Comparison of ENCODE assay signal across 16 cellular contexts in the genomic region with DNA sequence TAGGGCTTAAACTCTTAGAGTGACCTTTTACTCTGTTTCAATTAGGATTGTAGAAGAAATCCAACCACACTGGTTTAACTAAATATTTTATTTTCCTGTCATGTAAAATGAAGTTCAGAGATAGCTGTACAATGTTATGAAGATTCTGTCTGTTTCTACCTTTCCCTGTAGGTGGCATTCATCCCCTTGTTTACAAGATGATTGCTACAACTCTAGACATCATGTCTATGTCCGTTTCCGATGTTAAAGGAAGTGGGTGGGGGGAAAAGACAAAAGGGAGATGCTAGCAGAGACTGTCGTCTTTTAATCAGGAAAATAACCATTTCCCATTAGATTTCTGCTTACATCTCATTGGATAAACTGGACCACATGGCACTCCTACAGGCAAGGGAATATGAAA. TPM values are rescaled to one million over a fixed set of nuclear protein-coding genes. Genes with fewer than 3 reads are reported as not detected.
A peak's percentile ranks its signal among the peaks of the same experiment; 100 is the strongest.
DNase-seq lines count a peak whose midpoint lies in the region; ATAC-seq and TF ChIP-seq lines count a peak whose summit lies in the region.
"Had no signal": no experiment of that assay in that cellular context is flagged by ENCODE, and none has a peak within 500 bp of the region (broad histone marks: within the 10 kb centered on the region; RNA-seq: fewer than 3 reads in every experiment).

No MANE protein-coding gene starts in this region.

- no peak overlapping the region for H3K4me3 Mint-ChIP-seq in immature natural killer cell
- H3K4me3 Mint-ChIP-seq: activated naive CD4-positive, alpha-beta T cell treated with anti-CD3 and anti-CD28 coated beads, Interleukin-2, amount 10 ng/mL, durations not matched to agents 7 days and 5 days; central memory CD8-positive, alpha-beta T cell had no signal

- ATAC-seq in psoas muscle (no peak), GM21576 (IDR thresholded peaks at IDR 0.05; ENCODE audit: unreplicated experiment) (no peak), right cardiac atrium (no peak)
- ATAC-seq: mucosa of descending colon had no signal

- no peaks in the 10 kb centered on the region for H3K27me3 ChIP-seq in psoas muscle (ENCODE audit: insufficient read depth in 3 of 3, low read length in 2 of 3)
- H3K27me3 ChIP-seq in right cardiac atrium (ENCODE audit: control insufficient read depth, insufficient read depth): no peaks in the 10 kb centered on the region
- H3K27me3 ChIP-seq: BLaER1 treated with 17β-estradiol and CSF1 and Interleukin-3, amounts not matched to agents 10 nM and 100 nM; MG63; stomach had no signal

- no peaks in the 10 kb centered on the region for H3K4me1 Mint-ChIP-seq in immature natural killer cell
- H3K4me1 Mint-ChIP-seq: activated naive CD4-positive, alpha-beta T cell treated with anti-CD3 and anti-CD28 coated beads, Interleukin-2, amount 10 ng/mL, durations not matched to agents 7 days and 5 days; central memory CD8-positive, alpha-beta T cell had no signal

- H3K4me3 ChIP-seq in psoas muscle (no peak overlapping the region), right cardiac atrium (ENCODE audit: low read length) (no peak overlapping the region)
- H3K4me3 ChIP-seq: BLaER1 treated with 17β-estradiol and CSF1 and Interleukin-3, amounts not matched to agents 10 nM and 100 nM; MG63; mucosa of descending colon; stomach had no signal

- TF ChIP-seq CTCF in C4-2B (conservative IDR thresholded peaks at IDR 0.05) (peak; percentile 52), GM13977 (IDR thresholded peaks at IDR 0.05; ENCODE audit: extremely low read depth, insufficient read depth, missing control alignments) (peak; percentile 21), psoas muscle (IDR thresholded peaks at IDR 0.05) (no peak)

- intact Hi-C loops in psoas muscle (cut with DNase I) (no loop called here), right cardiac atrium (cut with DNase I) (no loop called here)

- in situ Hi-C loops in GM13977 (cut with MboI; ENCODE audit: low pct_unique_long_range_greater_than_20kb, low sequenced_read_pairs, unreplicated experiment): no loop called here

- no peak for DNase-seq in GM13977 (ENCODE audit: low spot score)
- peak; percentile 2 for DNase-seq in NCI-H1105 (lab: John Stamatoyannopoulos, UW)
- peak; percentile 42 for DNase-seq in cerebellar cortex (ENCODE audit: low spot score)
- DNase-seq in psoas muscle: no peak
- DNase-seq in immature natural killer cell: no peak
- DNase-seq in right cardiac atrium: no peak
- DNase-seq: activated naive CD4-positive, alpha-beta T cell treated with anti-CD3 and anti-CD28 coated beads, Interleukin-2, amount 10 ng/mL, durations not matched to agents 7 days and 5 days; erythroblast; MG63; stomach; T-helper 2 cell had no signal

- peaks cover 0 to 1% (median 0%) of the 10 kb centered on the region in 3 donors for H3K27me3 Mint-ChIP-seq in immature natural killer cell (ENCODE audit: low read depth in 3 of 3)
- H3K27me3 Mint-ChIP-seq: activated naive CD4-positive, alpha-beta T cell treated with anti-CD3 and anti-CD28 coated beads, Interleukin-2, amount 10 ng/mL, durations not matched to agents 7 days and 5 days; central memory CD8-positive, alpha-beta T cell had no signal

- H3K9me3 Mint-ChIP-seq in immature natural killer cell: peaks cover 2 to 27% (median 8%) of the 10 kb centered on the region in 6 donors
- H3K9me3 Mint-ChIP-seq: central memory CD8-positive, alpha-beta T cell had no signal

- no peaks in the 10 kb centered on the region for H3K36me3 Mint-ChIP-seq in immature natural killer cell
- H3K36me3 Mint-ChIP-seq: activated naive CD4-positive, alpha-beta T cell treated with anti-CD3 and anti-CD28 coated beads, Interleukin-2, amount 10 ng/mL, durations not matched to agents 7 days and 5 days had no signal

- H3K27ac Mint-ChIP-seq in immature natural killer cell: no peak overlapping the region
- H3K27ac Mint-ChIP-seq: activated naive CD4-positive, alpha-beta T cell treated with anti-CD3 and anti-CD28 coated beads, Interleukin-2, amount 10 ng/mL, durations not matched to agents 7 days and 5 days had no signal

- WGBS in psoas muscle, 3 donors: 54 to 58% (median 58%) methylated on average over 3 of the region's 3 CpGs
- 35% methylated on average over 3 of the region's 3 CpGs for WGBS in right cardiac atrium

- H3K36me3 ChIP-seq in psoas muscle (ENCODE audit: insufficient read depth in 1 of 2, low read depth in 1 of 2): no peaks in the 10 kb centered on the region
- H3K36me3 ChIP-seq: BLaER1 treated with 17β-estradiol and CSF1 and Interleukin-3, amounts not matched to agents 10 nM and 100 nM; MG63; stomach had no signal

- H3K4me1 ChIP-seq in psoas muscle (no peaks in the 10 kb centered on the region), right cardiac atrium (ENCODE audit: control insufficient read depth, insufficient read depth, low read length) (no peaks in the 10 kb centered on the region)
- H3K4me1 ChIP-seq: stomach had no signal

- no peaks in the 10 kb centered on the region for H3K9me3 ChIP-seq in psoas muscle
- H3K9me3 ChIP-seq in right cardiac atrium (ENCODE audit: control insufficient read depth, low read length): no peaks in the 10 kb centered on the region
- H3K9me3 ChIP-seq: MG63, mucosa of descending colon had no signal

- H3K27ac ChIP-seq in C4-2B: no peak overlapping the region
- no peak overlapping the region for H3K27ac ChIP-seq in psoas muscle
- H3K27ac ChIP-seq in right cardiac atrium (ENCODE audit: low read length): no peak overlapping the region
- H3K27ac ChIP-seq: stomach had no signal

RNA-seq across cellular contexts. Expression of a gene that starts 30.9 kb away (rescaled TPM):
- total RNA-seq in psoas muscle: 1 to 10 TPM in 3 of 4 donors, under 1 TPM in 1; 0.22 to 2.0 (median 1.5) TPM
- under 1 TPM; 0.03 to 0.18 (median 0.04) TPM for polyA plus RNA-seq in psoas muscle
- not detected for polyA plus RNA-seq in immature natural killer cell
- total RNA-seq in right cardiac atrium: under 1 TPM; 0.20 to 0.36 (median 0.23) TPM
- 0.02 TPM for polyA plus RNA-seq in right cardiac atrium

Comparison
In these comparisons a context has a peak if more than half of its experiments do, and no peak if none do; other contexts are left out.
1. DNase-seq: peak in NCI-H1105 (single experiment) and cerebellar cortex (single experiment); none in GM13977 (single experiment), psoas muscle (0 of 2), immature natural killer cell (0 of 3) and right cardiac atrium (0 of 3).